32 cellular contexts compared by ENCODE assay signal in genomic region chr5:144236479-144236878, GRCh38.
"Had no signal": no experiment of that assay in that cellular context is flagged by ENCODE, and none has a peak within 500 bp of the region (broad histone marks: within the 10 kb centered on the region; RNA-seq: fewer than 3 reads in every experiment).

No MANE protein-coding gene starts in this region.

- H3K4me3 Mint-ChIP-seq: activated CD4-positive, alpha-beta memory T cell treated with anti-CD3 and anti-CD28 coated beads, Interleukin-2, amount 10 ng/mL, durations not matched to agents 7 days and 5 days; activated CD4-positive, alpha-beta T cell treated with anti-CD3 and anti-CD28 coated beads, Interleukin-2, amount 10 ng/mL, durations not matched to agents 7 days and 5 days; activated naive CD4-positive, alpha-beta T cell treated with anti-CD3 and anti-CD28 coated beads, Interleukin-2, amount 10 ng/mL, durations not matched to agents 7 days and 5 days; activated naive CD8-positive, alpha-beta T cell treated with anti-CD3 and anti-CD28 coated beads, Interleukin-2, amount 10 ng/mL, durations not matched to agents 7 days and 5 days; activated T-cell treated with anti-CD3 and anti-CD28 coated beads, Interleukin-2, amount 50 U/mL, for 24 hours; activated T-cell treated with anti-CD3 and anti-CD28 coated beads, Interleukin-2, amount 50 U/mL, for 72 hours; central memory CD8-positive, alpha-beta T cell; effector memory CD8-positive, alpha-beta T cell; T-helper 17 cell; T-helper 2 cell treated with Interferon-gamma antibody and Interleukin-4, amounts not matched to agents 5 μg/mL and 100 μg/mL, for 36 hours had no signal

- H3K36me3 ChIP-seq: ascending aorta, brain microvascular endothelial cell, esophagus muscularis mucosa, gastroesophageal sphincter, heart right ventricle, WERI-Rb-1 had no signal

- H3K4me3 ChIP-seq: ascending aorta, esophagus muscularis mucosa, gastroesophageal sphincter, heart right ventricle had no signal

- DNase-seq: activated CD4-positive, alpha-beta memory T cell treated with anti-CD3 and anti-CD28 coated beads, Interleukin-2, amount 10 ng/mL, durations not matched to agents 7 days and 5 days; activated CD4-positive, alpha-beta T cell treated with anti-CD3 and anti-CD28 coated beads for 4 hours; activated CD4-positive, alpha-beta T cell treated with anti-CD3 and anti-CD28 coated beads, Interleukin-2, amount 10 ng/mL, durations not matched to agents 7 days and 5 days; activated CD4-positive, alpha-beta T cell treated with anti-CD3 and anti-CD28 coated beads, Interleukin-2, amount 50 U/mL, for 4 hours; activated CD4-positive, CD25-positive, alpha-beta regulatory T cell; activated CD4-positive, CD25-positive, alpha-beta regulatory T cell treated with anti-CD3 and anti-CD28 coated beads, Interleukin-2, amount 50 U/mL, for 72 hours; activated CD8-positive, alpha-beta memory T cell treated with anti-CD3 and anti-CD28 coated beads, Interleukin-2, amount 50 U/mL, for 48 hours; activated gamma-delta T cell; activated naive CD4-positive, alpha-beta T cell; activated naive CD4-positive, alpha-beta T cell treated with anti-CD3 and anti-CD28 coated beads, Interleukin-2, amount 10 ng/mL, durations not matched to agents 7 days and 5 days; activated naive CD8-positive, alpha-beta T cell treated with anti-CD3 and anti-CD28 coated beads, Interleukin-2, amount 10 ng/mL, durations not matched to agents 7 days and 5 days; activated T-cell treated with anti-CD3 and anti-CD28 coated beads for 4 hours; activated T-cell treated with anti-CD3 and anti-CD28 coated beads, Interleukin-2, amount 50 U/mL, for 24 hours; activated T-cell treated with anti-CD3 and anti-CD28 coated beads, Interleukin-2, amount 50 U/mL, for 72 hours; brain microvascular endothelial cell; cortex of kidney; dermis blood vessel endothelial cell; effector CD4-positive, alpha-beta T cell; effector memory CD8-positive, alpha-beta T cell; erythroblast; foreskin melanocyte; heart right ventricle; T-helper 1 cell; T-helper 17 cell; T1000; WERI-Rb-1 had no signal

- H3K4me1 Mint-ChIP-seq: activated CD4-positive, alpha-beta memory T cell treated with anti-CD3 and anti-CD28 coated beads, Interleukin-2, amount 10 ng/mL, durations not matched to agents 7 days and 5 days; activated CD4-positive, alpha-beta T cell treated with anti-CD3 and anti-CD28 coated beads, Interleukin-2, amount 10 ng/mL, durations not matched to agents 7 days and 5 days; activated naive CD4-positive, alpha-beta T cell treated with anti-CD3 and anti-CD28 coated beads, Interleukin-2, amount 10 ng/mL, durations not matched to agents 7 days and 5 days; activated naive CD8-positive, alpha-beta T cell treated with anti-CD3 and anti-CD28 coated beads, Interleukin-2, amount 10 ng/mL, durations not matched to agents 7 days and 5 days; central memory CD8-positive, alpha-beta T cell; T-helper 17 cell had no signal

- H3K27me3 Mint-ChIP-seq: activated naive CD4-positive, alpha-beta T cell treated with anti-CD3 and anti-CD28 coated beads, Interleukin-2, amount 10 ng/mL, durations not matched to agents 7 days and 5 days had no signal

- H3K36me3 Mint-ChIP-seq: activated naive CD4-positive, alpha-beta T cell treated with anti-CD3 and anti-CD28 coated beads, Interleukin-2, amount 10 ng/mL, durations not matched to agents 7 days and 5 days; activated naive CD4-positive, alpha-beta T cell treated with anti-CD3 and anti-CD28 coated beads, Interleukin-2, amount 50 U/mL, for 72 hours; activated naive CD8-positive, alpha-beta T cell treated with anti-CD3 and anti-CD28 coated beads, Interleukin-2, amount 10 ng/mL, durations not matched to agents 7 days and 5 days had no signal

- H3K27ac ChIP-seq: ascending aorta, brain microvascular endothelial cell, esophagus muscularis mucosa, gastroesophageal sphincter, heart right ventricle, WERI-Rb-1 had no signal

- H3K27me3 ChIP-seq: ascending aorta, brain microvascular endothelial cell, esophagus muscularis mucosa, gastroesophageal sphincter had no signal

- H3K4me1 ChIP-seq: ascending aorta, esophagus muscularis mucosa, gastroesophageal sphincter, heart right ventricle had no signal

- H3K27ac Mint-ChIP-seq: activated CD4-positive, alpha-beta memory T cell treated with anti-CD3 and anti-CD28 coated beads, Interleukin-2, amount 10 ng/mL, durations not matched to agents 7 days and 5 days; activated CD4-positive, alpha-beta T cell treated with anti-CD3 and anti-CD28 coated beads, Interleukin-2, amount 10 ng/mL, durations not matched to agents 7 days and 5 days; activated naive CD4-positive, alpha-beta T cell treated with anti-CD3 and anti-CD28 coated beads, Interleukin-2, amount 10 ng/mL, durations not matched to agents 7 days and 5 days; activated naive CD4-positive, alpha-beta T cell treated with anti-CD3 and anti-CD28 coated beads, Interleukin-2, amount 50 U/mL, for 72 hours; activated naive CD8-positive, alpha-beta T cell treated with anti-CD3 and anti-CD28 coated beads, Interleukin-2, amount 10 ng/mL, durations not matched to agents 7 days and 5 days; activated T-cell treated with anti-CD3 and anti-CD28 coated beads, Interleukin-2, amount 50 U/mL, for 24 hours; activated T-cell treated with anti-CD3 and anti-CD28 coated beads, Interleukin-2, amount 50 U/mL, for 72 hours; effector memory CD8-positive, alpha-beta T cell; T-helper 17 cell; T-helper 2 cell treated with Interferon-gamma antibody and Interleukin-4, amounts not matched to agents 5 μg/mL and 100 μg/mL, for 36 hours had no signal

- H3K9me3 ChIP-seq: ascending aorta, esophagus muscularis mucosa, gastroesophageal sphincter, heart right ventricle had no signal

- H3K9me3 Mint-ChIP-seq: activated CD4-positive, alpha-beta memory T cell treated with anti-CD3 and anti-CD28 coated beads, Interleukin-2, amount 10 ng/mL, durations not matched to agents 7 days and 5 days; activated CD4-positive, alpha-beta T cell treated with anti-CD3 and anti-CD28 coated beads, Interleukin-2, amount 10 ng/mL, durations not matched to agents 7 days and 5 days; activated naive CD4-positive, alpha-beta T cell treated with anti-CD3 and anti-CD28 coated beads, Interleukin-2, amount 10 ng/mL, durations not matched to agents 7 days and 5 days; activated naive CD4-positive, alpha-beta T cell treated with anti-CD3 and anti-CD28 coated beads, Interleukin-2, amount 50 U/mL, for 72 hours; activated naive CD8-positive, alpha-beta T cell treated with anti-CD3 and anti-CD28 coated beads, Interleukin-2, amount 10 ng/mL, durations not matched to agents 7 days and 5 days; activated T-cell treated with anti-CD3 and anti-CD28 coated beads, Interleukin-2, amount 50 U/mL, for 24 hours; activated T-cell treated with anti-CD3 and anti-CD28 coated beads, Interleukin-2, amount 50 U/mL, for 72 hours; central memory CD8-positive, alpha-beta T cell; effector memory CD8-positive, alpha-beta T cell; T-helper 2 cell treated with Interferon-gamma antibody and Interleukin-4, amounts not matched to agents 5 μg/mL and 100 μg/mL, for 36 hours had no signal

- ATAC-seq: activated naive CD4-positive, alpha-beta T cell treated with anti-CD3 and anti-CD28 coated beads, Interleukin-2, amount 50 U/mL, for 72 hours; activated T-cell treated with anti-CD3 and anti-CD28 coated beads, Interleukin-2, amount 50 U/mL, for 72 hours; effector memory CD8-positive, alpha-beta T cell; gastroesophageal sphincter; heart right ventricle; T-helper 17 cell had no signal
